ENCODE assay signal across 1 cellular context in the genomic region with DNA sequence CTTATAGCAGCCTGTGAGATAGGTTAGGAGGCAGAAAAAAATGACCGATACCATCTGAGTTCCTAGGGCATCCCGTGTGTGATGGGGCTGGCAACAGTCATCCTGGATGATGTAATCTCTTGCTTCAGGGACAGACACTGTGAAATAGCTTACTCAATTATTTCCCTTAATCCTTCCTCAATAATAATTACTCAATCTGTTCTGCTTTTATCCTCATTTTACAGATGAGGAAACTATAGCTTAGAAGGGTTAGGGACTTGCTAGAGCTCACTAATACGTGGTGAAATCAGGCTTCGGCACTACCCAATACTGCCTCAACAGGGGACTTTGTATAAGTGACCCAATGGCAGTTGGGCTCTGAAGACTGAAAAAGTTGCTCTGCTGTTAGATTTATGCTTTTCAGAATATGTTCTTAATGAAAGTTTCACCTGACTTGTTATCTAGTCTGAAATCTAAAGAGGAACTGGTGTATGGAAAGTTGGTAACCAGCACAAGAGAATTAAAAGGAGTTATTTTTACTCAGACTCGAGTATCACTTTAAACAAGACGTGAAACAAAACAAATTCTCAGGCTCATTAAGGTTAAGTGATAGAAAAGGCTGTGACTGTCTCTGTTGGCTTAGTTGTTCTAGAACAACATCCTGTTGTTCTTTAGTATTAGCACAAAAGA.
TF ChIP-seq lines count a peak whose summit lies in the region.

No MANE protein-coding gene starts in this region.

TF ChIP-seq in GM12878, 131 proteins besides CTCF, POLR2A, EP300 and RAD21 (continued from another document and continues in another):
- TF ChIP-seq ZNF384 (IDR thresholded peaks at IDR 0.05; ENCODE audit: borderline replicate concordance, low read depth, low read length) (no peak), FOXM1 (IDR thresholded peaks at IDR 0.05; ENCODE audit: low read depth, low read length) (peak; percentile 42; the same call in 1 of the 2 replicates), RFX5 (IDR thresholded peaks at IDR 0.05; ENCODE audit: low read depth, low read length) (no peak), LARP7 (IDR thresholded peaks at IDR 0.05) (no peak), MEF2B (IDR thresholded peaks at IDR 0.05; ENCODE audit: partially characterized antibody, poor library complexity, severe bottlenecking) (peak; percentile 84), BRCA1 (IDR thresholded peaks at IDR 0.05; ENCODE audit: low read depth, low read length) (no peak), GATAD2B (conservative IDR thresholded peaks at IDR 0.05; ENCODE audit: low read depth) (no peak; the same call in 1 of the 2 replicates), RBBP5 (conservative IDR thresholded peaks at IDR 0.05) (no peak), SMARCA5 (IDR thresholded peaks at IDR 0.05) (peak; percentile 45), PAX5 (IDR thresholded peaks at IDR 0.05; ENCODE audit: borderline replicate concordance, low read depth, low read length) (no peak), WRNIP1 (IDR thresholded peaks at IDR 0.05; ENCODE audit: borderline replicate concordance, low read depth, low read length) (no peak), NR2C2 (IDR thresholded peaks at IDR 0.05; ENCODE audit: borderline replicate concordance, control insufficient read depth, insufficient read length, low read depth) (no peak), CREB1 (IDR thresholded peaks at IDR 0.05; ENCODE audit: low read depth) (no peak), MYB (IDR thresholded peaks at IDR 0.05; ENCODE audit: borderline replicate concordance, low read depth, low read length) (peak; percentile 66; the same call in 1 of the 2 replicates), CBX5 (IDR thresholded peaks at IDR 0.05; ENCODE audit: low read depth) (0 out of 2 replicates have a peak, but pooled peaks have one; percentile 60), TCF12 (IDR thresholded peaks at IDR 0.05; ENCODE audit: low read depth, low read length) (0 out of 2 replicates have a peak, but pooled peaks have one; percentile 3), SMAD1 (IDR thresholded peaks at IDR 0.05; ENCODE audit: low read depth, partially characterized antibody) (peak; percentile 49), NFYA (IDR thresholded peaks at IDR 0.05; ENCODE audit: borderline replicate concordance, low read depth, low read length) (no peak), RUNX3 (IDR thresholded peaks at IDR 0.05; ENCODE audit: low read length) (0 out of 2 replicates have a peak, but pooled peaks have one; percentile 29), EED (IDR thresholded peaks at IDR 0.05; ENCODE audit: low read depth) (no peak), MTA3 (IDR thresholded peaks at IDR 0.05; ENCODE audit: borderline replicate concordance, low read length) (peak; percentile 32; the same call in 1 of the 2 replicates), FOS (IDR thresholded peaks at IDR 0.05; ENCODE audit: borderline replicate concordance, extremely low read depth, insufficient read length) (no peak), STAT3 (IDR thresholded peaks at IDR 0.05; ENCODE audit: low read depth, low read length) (0 out of 2 replicates have a peak, but pooled peaks have one; percentile 21), ATF7 (IDR thresholded peaks at IDR 0.05; ENCODE audit: low read depth) (peak; percentile 89), CREM (IDR thresholded peaks at IDR 0.05; ENCODE audit: low read depth) (no peak; the same call in 1 of the 2 replicates), CEBPB (IDR thresholded peaks at IDR 0.05; ENCODE audit: borderline replicate concordance in 1 of 2, low read depth in 2 of 2, low read length in 2 of 2) (no peak), POU2F2 (IDR thresholded peaks at IDR 0.05; ENCODE audit: borderline replicate concordance, low read depth, low read length) (no peak; the same call in 2 of the 3 replicates), HDAC2 (IDR thresholded peaks at IDR 0.05) (no peak), BHLHE40 (IDR thresholded peaks at IDR 0.05; ENCODE audit: borderline replicate concordance in 1 of 2, low read depth in 2 of 2, low read length in 1 of 2) (peak; percentile 55 to 64; a peak in 2 of 4 replicates), SUZ12 (IDR thresholded peaks at IDR 0.05; ENCODE audit: unreplicated experiment) (no peak), YBX1 (IDR thresholded peaks at IDR 0.05) (no peak), KAT2A (conservative IDR thresholded peaks at IDR 0.05; ENCODE audit: control insufficient read depth, low read depth, low read length) (no peak), NBN (IDR thresholded peaks at IDR 0.05) (peak; percentile 48; the same call in 1 of the 2 replicates), HCFC1 (IDR thresholded peaks at IDR 0.05; ENCODE audit: low read length) (no peak), SRF (IDR thresholded peaks at IDR 0.05; ENCODE audit: low read depth in 2 of 2, low read length in 2 of 2) (no peak), TCF3 (IDR thresholded peaks at IDR 0.05; ENCODE audit: borderline replicate concordance, insufficient read depth, low read depth, low read length) (no peak), CHD4 (IDR thresholded peaks at IDR 0.05) (no peak), ASH2L (IDR thresholded peaks at IDR 0.05; ENCODE audit: borderline replicate concordance, low read depth) (no peak), RELA (IDR thresholded peaks at IDR 0.05; ENCODE audit: borderline replicate concordance, partially characterized antibody) (no peak)
- TF ChIP-seq, protein P1, sequence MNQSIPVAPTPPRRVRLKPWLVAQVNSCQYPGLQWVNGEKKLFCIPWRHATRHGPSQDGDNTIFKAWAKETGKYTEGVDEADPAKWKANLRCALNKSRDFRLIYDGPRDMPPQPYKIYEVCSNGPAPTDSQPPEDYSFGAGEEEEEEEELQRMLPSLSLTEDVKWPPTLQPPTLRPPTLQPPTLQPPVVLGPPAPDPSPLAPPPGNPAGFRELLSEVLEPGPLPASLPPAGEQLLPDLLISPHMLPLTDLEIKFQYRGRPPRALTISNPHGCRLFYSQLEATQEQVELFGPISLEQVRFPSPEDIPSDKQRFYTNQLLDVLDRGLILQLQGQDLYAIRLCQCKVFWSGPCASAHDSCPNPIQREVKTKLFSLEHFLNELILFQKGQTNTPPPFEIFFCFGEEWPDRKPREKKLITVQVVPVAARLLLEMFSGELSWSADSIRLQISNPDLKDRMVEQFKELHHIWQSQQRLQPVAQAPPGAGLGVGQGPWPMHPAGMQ (IDR thresholded peaks at IDR 0.05; ENCODE audit: borderline replicate concordance): no peak
- TF ChIP-seq, protein P2, sequence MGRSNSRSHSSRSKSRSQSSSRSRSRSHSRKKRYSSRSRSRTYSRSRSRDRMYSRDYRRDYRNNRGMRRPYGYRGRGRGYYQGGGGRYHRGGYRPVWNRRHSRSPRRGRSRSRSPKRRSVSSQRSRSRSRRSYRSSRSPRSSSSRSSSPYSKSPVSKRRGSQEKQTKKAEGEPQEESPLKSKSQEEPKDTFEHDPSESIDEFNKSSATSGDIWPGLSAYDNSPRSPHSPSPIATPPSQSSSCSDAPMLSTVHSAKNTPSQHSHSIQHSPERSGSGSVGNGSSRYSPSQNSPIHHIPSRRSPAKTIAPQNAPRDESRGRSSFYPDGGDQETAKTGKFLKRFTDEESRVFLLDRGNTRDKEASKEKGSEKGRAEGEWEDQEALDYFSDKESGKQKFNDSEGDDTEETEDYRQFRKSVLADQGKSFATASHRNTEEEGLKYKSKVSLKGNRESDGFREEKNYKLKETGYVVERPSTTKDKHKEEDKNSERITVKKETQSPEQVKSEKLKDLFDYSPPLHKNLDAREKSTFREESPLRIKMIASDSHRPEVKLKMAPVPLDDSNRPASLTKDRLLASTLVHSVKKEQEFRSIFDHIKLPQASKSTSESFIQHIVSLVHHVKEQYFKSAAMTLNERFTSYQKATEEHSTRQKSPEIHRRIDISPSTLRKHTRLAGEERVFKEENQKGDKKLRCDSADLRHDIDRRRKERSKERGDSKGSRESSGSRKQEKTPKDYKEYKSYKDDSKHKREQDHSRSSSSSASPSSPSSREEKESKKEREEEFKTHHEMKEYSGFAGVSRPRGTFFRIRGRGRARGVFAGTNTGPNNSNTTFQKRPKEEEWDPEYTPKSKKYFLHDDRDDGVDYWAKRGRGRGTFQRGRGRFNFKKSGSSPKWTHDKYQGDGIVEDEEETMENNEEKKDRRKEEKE (IDR thresholded peaks at IDR 0.05): no peak
- TF ChIP-seq, protein P3, sequence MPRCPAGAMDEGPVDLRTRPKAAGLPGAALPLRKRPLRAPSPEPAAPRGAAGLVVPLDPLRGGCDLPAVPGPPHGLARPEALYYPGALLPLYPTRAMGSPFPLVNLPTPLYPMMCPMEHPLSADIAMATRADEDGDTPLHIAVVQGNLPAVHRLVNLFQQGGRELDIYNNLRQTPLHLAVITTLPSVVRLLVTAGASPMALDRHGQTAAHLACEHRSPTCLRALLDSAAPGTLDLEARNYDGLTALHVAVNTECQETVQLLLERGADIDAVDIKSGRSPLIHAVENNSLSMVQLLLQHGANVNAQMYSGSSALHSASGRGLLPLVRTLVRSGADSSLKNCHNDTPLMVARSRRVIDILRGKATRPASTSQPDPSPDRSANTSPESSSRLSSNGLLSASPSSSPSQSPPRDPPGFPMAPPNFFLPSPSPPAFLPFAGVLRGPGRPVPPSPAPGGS (IDR thresholded peaks at IDR 0.05; ENCODE audit: borderline replicate concordance, insufficient read depth, low read depth, low read length, poor library complexity, severe bottlenecking): no peak
- TF ChIP-seq, protein P4, sequence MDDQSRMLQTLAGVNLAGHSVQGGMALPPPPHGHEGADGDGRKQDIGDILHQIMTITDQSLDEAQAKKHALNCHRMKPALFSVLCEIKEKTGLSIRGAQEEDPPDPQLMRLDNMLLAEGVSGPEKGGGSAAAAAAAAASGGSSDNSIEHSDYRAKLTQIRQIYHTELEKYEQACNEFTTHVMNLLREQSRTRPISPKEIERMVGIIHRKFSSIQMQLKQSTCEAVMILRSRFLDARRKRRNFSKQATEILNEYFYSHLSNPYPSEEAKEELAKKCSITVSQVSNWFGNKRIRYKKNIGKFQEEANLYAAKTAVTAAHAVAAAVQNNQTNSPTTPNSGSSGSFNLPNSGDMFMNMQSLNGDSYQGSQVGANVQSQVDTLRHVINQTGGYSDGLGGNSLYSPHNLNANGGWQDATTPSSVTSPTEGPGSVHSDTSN (IDR thresholded peaks at IDR 0.05; ENCODE audit: insufficient replicate concordance, low read depth, low read length): no peak
- TF ChIP-seq, protein P5, sequence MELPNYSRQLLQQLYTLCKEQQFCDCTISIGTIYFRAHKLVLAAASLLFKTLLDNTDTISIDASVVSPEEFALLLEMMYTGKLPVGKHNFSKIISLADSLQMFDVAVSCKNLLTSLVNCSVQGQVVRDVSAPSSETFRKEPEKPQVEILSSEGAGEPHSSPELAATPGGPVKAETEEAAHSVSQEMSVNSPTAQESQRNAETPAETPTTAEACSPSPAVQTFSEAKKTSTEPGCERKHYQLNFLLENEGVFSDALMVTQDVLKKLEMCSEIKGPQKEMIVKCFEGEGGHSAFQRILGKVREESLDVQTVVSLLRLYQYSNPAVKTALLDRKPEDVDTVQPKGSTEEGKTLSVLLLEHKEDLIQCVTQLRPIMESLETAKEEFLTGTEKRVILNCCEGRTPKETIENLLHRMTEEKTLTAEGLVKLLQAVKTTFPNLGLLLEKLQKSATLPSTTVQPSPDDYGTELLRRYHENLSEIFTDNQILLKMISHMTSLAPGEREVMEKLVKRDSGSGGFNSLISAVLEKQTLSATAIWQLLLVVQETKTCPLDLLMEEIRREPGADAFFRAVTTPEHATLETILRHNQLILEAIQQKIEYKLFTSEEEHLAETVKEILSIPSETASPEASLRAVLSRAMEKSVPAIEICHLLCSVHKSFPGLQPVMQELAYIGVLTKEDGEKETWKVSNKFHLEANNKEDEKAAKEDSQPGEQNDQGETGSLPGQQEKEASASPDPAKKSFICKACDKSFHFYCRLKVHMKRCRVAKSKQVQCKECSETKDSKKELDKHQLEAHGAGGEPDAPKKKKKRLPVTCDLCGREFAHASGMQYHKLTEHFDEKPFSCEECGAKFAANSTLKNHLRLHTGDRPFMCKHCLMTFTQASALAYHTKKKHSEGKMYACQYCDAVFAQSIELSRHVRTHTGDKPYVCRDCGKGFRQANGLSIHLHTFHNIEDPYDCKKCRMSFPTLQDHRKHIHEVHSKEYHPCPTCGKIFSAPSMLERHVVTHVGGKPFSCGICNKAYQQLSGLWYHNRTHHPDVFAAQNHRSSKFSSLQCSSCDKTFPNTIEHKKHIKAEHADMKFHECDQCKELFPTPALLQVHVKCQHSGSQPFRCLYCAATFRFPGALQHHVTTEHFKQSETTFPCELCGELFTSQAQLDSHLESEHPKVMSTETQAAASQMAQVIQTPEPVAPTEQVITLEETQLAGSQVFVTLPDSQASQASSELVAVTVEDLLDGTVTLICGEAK (IDR thresholded peaks at IDR 0.05; ENCODE audit: borderline replicate concordance): peak; percentile 29; the same call in 1 of the 2 replicates
- TF ChIP-seq, protein P6, sequence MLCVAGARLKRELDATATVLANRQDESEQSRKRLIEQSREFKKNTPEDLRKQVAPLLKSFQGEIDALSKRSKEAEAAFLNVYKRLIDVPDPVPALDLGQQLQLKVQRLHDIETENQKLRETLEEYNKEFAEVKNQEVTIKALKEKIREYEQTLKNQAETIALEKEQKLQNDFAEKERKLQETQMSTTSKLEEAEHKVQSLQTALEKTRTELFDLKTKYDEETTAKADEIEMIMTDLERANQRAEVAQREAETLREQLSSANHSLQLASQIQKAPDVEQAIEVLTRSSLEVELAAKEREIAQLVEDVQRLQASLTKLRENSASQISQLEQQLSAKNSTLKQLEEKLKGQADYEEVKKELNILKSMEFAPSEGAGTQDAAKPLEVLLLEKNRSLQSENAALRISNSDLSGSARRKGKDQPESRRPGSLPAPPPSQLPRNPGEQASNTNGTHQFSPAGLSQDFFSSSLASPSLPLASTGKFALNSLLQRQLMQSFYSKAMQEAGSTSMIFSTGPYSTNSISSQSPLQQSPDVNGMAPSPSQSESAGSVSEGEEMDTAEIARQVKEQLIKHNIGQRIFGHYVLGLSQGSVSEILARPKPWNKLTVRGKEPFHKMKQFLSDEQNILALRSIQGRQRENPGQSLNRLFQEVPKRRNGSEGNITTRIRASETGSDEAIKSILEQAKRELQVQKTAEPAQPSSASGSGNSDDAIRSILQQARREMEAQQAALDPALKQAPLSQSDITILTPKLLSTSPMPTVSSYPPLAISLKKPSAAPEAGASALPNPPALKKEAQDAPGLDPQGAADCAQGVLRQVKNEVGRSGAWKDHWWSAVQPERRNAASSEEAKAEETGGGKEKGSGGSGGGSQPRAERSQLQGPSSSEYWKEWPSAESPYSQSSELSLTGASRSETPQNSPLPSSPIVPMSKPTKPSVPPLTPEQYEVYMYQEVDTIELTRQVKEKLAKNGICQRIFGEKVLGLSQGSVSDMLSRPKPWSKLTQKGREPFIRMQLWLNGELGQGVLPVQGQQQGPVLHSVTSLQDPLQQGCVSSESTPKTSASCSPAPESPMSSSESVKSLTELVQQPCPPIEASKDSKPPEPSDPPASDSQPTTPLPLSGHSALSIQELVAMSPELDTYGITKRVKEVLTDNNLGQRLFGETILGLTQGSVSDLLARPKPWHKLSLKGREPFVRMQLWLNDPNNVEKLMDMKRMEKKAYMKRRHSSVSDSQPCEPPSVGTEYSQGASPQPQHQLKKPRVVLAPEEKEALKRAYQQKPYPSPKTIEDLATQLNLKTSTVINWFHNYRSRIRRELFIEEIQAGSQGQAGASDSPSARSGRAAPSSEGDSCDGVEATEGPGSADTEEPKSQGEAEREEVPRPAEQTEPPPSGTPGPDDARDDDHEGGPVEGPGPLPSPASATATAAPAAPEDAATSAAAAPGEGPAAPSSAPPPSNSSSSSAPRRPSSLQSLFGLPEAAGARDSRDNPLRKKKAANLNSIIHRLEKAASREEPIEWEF (IDR thresholded peaks at IDR 0.05; ENCODE audit: insufficient replicate concordance, low read depth, low read length): peak; percentile 49
